1 cellular context compared by ENCODE assay signal in genomic region chr5:131796793-131797693, GRCh38.
TF ChIP-seq lines count a peak whose summit lies in the region.

Gene FNIP1 (minus strand): TSS chr5:131797017. CDS start chr5:131796921, 96 bp downstream.

TF ChIP-seq in HepG2, 621 proteins besides CTCF, POLR2A, EP300 and RAD21 (continued from another document and continues in another):
- 0 out of 2 replicates have a peak, but pooled peaks have one; percentile 19 for TF ChIP-seq ZNF235 (CRISPR knock-in tag; IDR thresholded peaks at IDR 0.05; ENCODE audit: borderline replicate concordance)
- TF ChIP-seq CSRNP2 (CRISPR knock-in tag; conservative IDR thresholded peaks at IDR 0.05; ENCODE audit: low read depth): 0 out of 2 replicates have a peak, but pooled peaks have one; percentile 54
- no peak for TF ChIP-seq SYNCRIP (IDR thresholded peaks at IDR 0.05; ENCODE audit: insufficient read depth, low read depth, low read length)
- peak; percentile 93; the same call in 1 of the 2 replicates for TF ChIP-seq ZC3H13 (CRISPR knock-in tag; IDR thresholded peaks at IDR 0.05)
- TF ChIP-seq ZFP82 (CRISPR knock-in tag; IDR thresholded peaks at IDR 0.05; ENCODE audit: borderline replicate concordance): peak; percentile 97
- peak; percentile 4; the same call in 1 of the 2 replicates for TF ChIP-seq PRDM15 (CRISPR knock-in tag; IDR thresholded peaks at IDR 0.05)
- TF ChIP-seq PBX3 (CRISPR knock-in tag; IDR thresholded peaks at IDR 0.05; ENCODE audit: borderline replicate concordance): no peak
- TF ChIP-seq ZNF670 (CRISPR knock-in tag; IDR thresholded peaks at IDR 0.05; ENCODE audit: borderline replicate concordance): peak; percentile 98
- peak; percentile 61 for TF ChIP-seq ZNF317 (CRISPR knock-in tag; IDR thresholded peaks at IDR 0.05)
- TF ChIP-seq MED8 (CRISPR knock-in tag; IDR thresholded peaks at IDR 0.05; ENCODE audit: insufficient replicate concordance): peak; percentile 62
- TF ChIP-seq ZNF280D (CRISPR knock-in tag; IDR thresholded peaks at IDR 0.05): peak; percentile 72
- TF ChIP-seq USF2 (IDR thresholded peaks at IDR 0.05; ENCODE audit: low read depth, low read length): peak; percentile 95
- TF ChIP-seq USF2 (CRISPR knock-in tag; IDR thresholded peaks at IDR 0.05; ENCODE audit: borderline replicate concordance): peak; percentile 99
- TF ChIP-seq KDM5A (IDR thresholded peaks at IDR 0.05; ENCODE audit: borderline replicate concordance, low read length): 0 out of 2 replicates have a peak, but pooled peaks have one; percentile 10
- peak in 1 of 2 experiments; percentile 71; a peak in 2 of 4 replicates for TF ChIP-seq ATF4 (CRISPR knock-in tag; IDR thresholded peaks at IDR 0.05)
- TF ChIP-seq NCOA2 (CRISPR knock-in tag; IDR thresholded peaks at IDR 0.05): peak; percentile 8
- peak; percentile 55; the same call in 1 of the 2 replicates for TF ChIP-seq MIER3 (CRISPR knock-in tag; IDR thresholded peaks at IDR 0.05; ENCODE audit: borderline replicate concordance)
- TF ChIP-seq TGIF2 (CRISPR knock-in tag; IDR thresholded peaks at IDR 0.05): peak; percentile 84
- no peak for TF ChIP-seq ETV5 (CRISPR knock-in tag; IDR thresholded peaks at IDR 0.05; ENCODE audit: borderline replicate concordance)
- TF ChIP-seq HOXA5 (CRISPR knock-in tag; IDR thresholded peaks at IDR 0.05): peak; percentile 58
- TF ChIP-seq DPF2 (CRISPR knock-in tag; IDR thresholded peaks at IDR 0.05; ENCODE audit: borderline replicate concordance, low read depth): peak; percentile 59; the same call in 1 of the 2 replicates
- TF ChIP-seq KDM6A (CRISPR knock-in tag; IDR thresholded peaks at IDR 0.05; ENCODE audit: low read depth): no peak
- no peak; the same call in 1 of the 2 replicates for TF ChIP-seq RFXAP (CRISPR knock-in tag; IDR thresholded peaks at IDR 0.05; ENCODE audit: borderline replicate concordance)
- peak; percentile 53; the same call in 1 of the 2 replicates for TF ChIP-seq HMG20B (CRISPR knock-in tag; conservative IDR thresholded peaks at IDR 0.05)
- TF ChIP-seq FLYWCH1 (CRISPR knock-in tag; IDR thresholded peaks at IDR 0.05): no peak
- TF ChIP-seq ZBTB43 (CRISPR knock-in tag; conservative IDR thresholded peaks at IDR 0.05): peak; percentile 32; the same call in 1 of the 2 replicates
- peak; percentile 90 for TF ChIP-seq DR1 (CRISPR knock-in tag; IDR thresholded peaks at IDR 0.05)
- TF ChIP-seq ZUFSP (CRISPR knock-in tag; IDR thresholded peaks at IDR 0.05; ENCODE audit: borderline replicate concordance): no peak
- no peak; the same call in 1 of the 2 replicates for TF ChIP-seq MED1 (CRISPR knock-in tag; IDR thresholded peaks at IDR 0.05)
- no peak for TF ChIP-seq PCBP2 (optimal IDR thresholded peaks at IDR 0.05; ENCODE audit: low read depth, low read length, poor library complexity, severe bottlenecking)
- TF ChIP-seq ZNF512 (CRISPR knock-in tag; IDR thresholded peaks at IDR 0.05): peak; percentile 8; the same call in 1 of the 2 replicates
- TF ChIP-seq ESRRA (CRISPR knock-in tag; IDR thresholded peaks at IDR 0.05; ENCODE audit: low read depth): 0 out of 2 replicates have a peak, but pooled peaks have one; percentile 67
- TF ChIP-seq HDAC2 (CRISPR knock-in tag; IDR thresholded peaks at IDR 0.05): peak; percentile 39
- TF ChIP-seq ZNF83 (CRISPR knock-in tag; IDR thresholded peaks at IDR 0.05; ENCODE audit: borderline replicate concordance): no peak
- TF ChIP-seq ZSCAN31 (CRISPR knock-in tag; IDR thresholded peaks at IDR 0.05; ENCODE audit: low read depth): peak; percentile 78; the same call in 1 of the 2 replicates
- TF ChIP-seq ZSCAN29 (CRISPR knock-in tag; conservative IDR thresholded peaks at IDR 0.05): peak; percentile 87
- no peak for TF ChIP-seq STAG1 (CRISPR knock-in tag; IDR thresholded peaks at IDR 0.05)
- TF ChIP-seq FOSL2 (CRISPR knock-in tag; IDR thresholded peaks at IDR 0.05): peak; percentile 90
- no peak for TF ChIP-seq ZKSCAN1 (IDR thresholded peaks at IDR 0.05; ENCODE audit: low read length)
- TF ChIP-seq RARG (CRISPR knock-in tag; IDR thresholded peaks at IDR 0.05; ENCODE audit: low read depth): peak; percentile 92
- no peak for TF ChIP-seq TRIM22 (IDR thresholded peaks at IDR 0.05)
- TF ChIP-seq HNRNPUL1 (IDR thresholded peaks at IDR 0.05; ENCODE audit: low read depth, low read length): 0 out of 2 replicates have a peak, but pooled peaks have one; percentile 14
- TF ChIP-seq MAFG (CRISPR knock-in tag; IDR thresholded peaks at IDR 0.05): no peak
